9 cellular contexts compared by ENCODE assay signal in genomic region chr2:39059366-39059952, GRCh38.
DNase-seq lines count a peak whose midpoint lies in the region; ATAC-seq, FAIRE-seq and TF ChIP-seq lines count a peak whose summit lies in the region.
"Had no signal": no experiment of that assay in that cellular context is flagged by ENCODE, and none has a peak within 500 bp of the region (broad histone marks: within the 10 kb centered on the region; RNA-seq: fewer than 3 reads in every experiment).

No MANE protein-coding gene starts in this region.

- ATAC-seq in GM21447 (IDR thresholded peaks at IDR 0.05; ENCODE audit: unreplicated experiment), result no peak

- H3K9me3 Mint-ChIP-seq in activated T-helper 1 cell treated with anti-CD3 and anti-CD28 coated beads, Interleukin-12 subunit alpha, Interleukin-12 subunit beta, Interleukin-2, Interleukin-4 antibody, amounts not matched to agents 30 ng/mL and 10 ng/mL and 1 ng/mL, durations not matched to agents 14 hours and 24 hours and 36 hours, result no peaks in the 10 kb centered on the region
- H3K9me3 Mint-ChIP-seq: IgD-negative memory B cell had no signal

- H3K4me1 Mint-ChIP-seq in activated T-helper 1 cell treated with anti-CD3 and anti-CD28 coated beads, Interleukin-12 subunit alpha, Interleukin-12 subunit beta, Interleukin-2, Interleukin-4 antibody, amounts not matched to agents 30 ng/mL and 10 ng/mL and 1 ng/mL, durations not matched to agents 14 hours and 24 hours and 36 hours (ENCODE audit: low read depth), result peaks cover 24% of the 10 kb centered on the region

- FAIRE-seq in bronchial epithelial cell (lab: Jason Lieb, UNC), result no peak

- no peaks in the 10 kb centered on the region for H3K27me3 ChIP-seq in bronchial epithelial cell (ENCODE audit: control insufficient read depth, insufficient read depth, low read length)

- H3K27me3 Mint-ChIP-seq in activated T-helper 1 cell treated with anti-CD3 and anti-CD28 coated beads, Interleukin-12 subunit alpha, Interleukin-12 subunit beta, Interleukin-2, Interleukin-4 antibody, amounts not matched to agents 30 ng/mL and 10 ng/mL and 1 ng/mL, durations not matched to agents 14 hours and 24 hours and 36 hours (ENCODE audit: insufficient read depth), result no peaks in the 10 kb centered on the region
- H3K27me3 Mint-ChIP-seq: IgD-negative memory B cell had no signal

- no peak overlapping the region for H3K27ac Mint-ChIP-seq in activated T-helper 1 cell treated with anti-CD3 and anti-CD28 coated beads, Interleukin-12 subunit alpha, Interleukin-12 subunit beta, Interleukin-2, Interleukin-4 antibody, amounts not matched to agents 30 ng/mL and 10 ng/mL and 1 ng/mL, durations not matched to agents 14 hours and 24 hours and 36 hours

- peaks cover 26% of the 10 kb centered on the region for H3K36me3 Mint-ChIP-seq in activated T-helper 1 cell treated with anti-CD3 and anti-CD28 coated beads, Interleukin-12 subunit alpha, Interleukin-12 subunit beta, Interleukin-2, Interleukin-4 antibody, amounts not matched to agents 30 ng/mL and 10 ng/mL and 1 ng/mL, durations not matched to agents 14 hours and 24 hours and 36 hours (ENCODE audit: low read depth)

- H3K36me3 ChIP-seq in bronchial epithelial cell (ENCODE audit: control insufficient read depth, insufficient read depth, low read length), result no peaks in the 10 kb centered on the region

- DNase-seq in COLO829 (ENCODE audit: low spot score) (peak; percentile 28), HFF-Myc (ENCODE audit: extremely low read depth, low read depth) (peak; percentile 27), NCI-H69 (lab: John Stamatoyannopoulos, UW) (peak; percentile 54), bronchial epithelial cell (ENCODE audit: low read depth) (peak; percentile 63), lung microvascular endothelial cell (ENCODE audit: low read depth in 2 of 2) (peak; percentile 56 to 72), occipital lobe (lab: John Stamatoyannopoulos, UW) (no peak)
- DNase-seq in activated T-helper 1 cell treated with anti-CD3 and anti-CD28 coated beads, Interleukin-12 subunit alpha, Interleukin-12 subunit beta, Interleukin-2, Interleukin-4 antibody, amounts not matched to agents 30 ng/mL and 10 ng/mL and 1 ng/mL, durations not matched to agents 14 hours and 24 hours and 36 hours (ENCODE audit: low spot score), result no peak

- TF ChIP-seq CTCF in HFF-Myc (IDR thresholded peaks at IDR 0.05; ENCODE audit: low read depth, low read length, missing control alignments) (peak; percentile 39), bronchial epithelial cell (IDR thresholded peaks at IDR 0.05; ENCODE audit: insufficient read depth, low read length, severe bottlenecking) (no peak)

- H3K4me3 Mint-ChIP-seq in activated T-helper 1 cell treated with anti-CD3 and anti-CD28 coated beads, Interleukin-12 subunit alpha, Interleukin-12 subunit beta, Interleukin-2, Interleukin-4 antibody, amounts not matched to agents 30 ng/mL and 10 ng/mL and 1 ng/mL, durations not matched to agents 14 hours and 24 hours and 36 hours, result no peak overlapping the region
- H3K4me3 Mint-ChIP-seq: IgD-negative memory B cell had no signal

- no peak overlapping the region for H3K4me3 ChIP-seq in HFF-Myc (replicated peaks; ENCODE audit: low read depth, low read length)
- no peak overlapping the region for H3K4me3 ChIP-seq in bronchial epithelial cell (ENCODE audit: low read depth, low read length)

- intact Hi-C loops in activated T-helper 1 cell treated with anti-CD3 and anti-CD28 coated beads, Interleukin-12 subunit alpha, Interleukin-12 subunit beta, Interleukin-2, Interleukin-4 antibody, amounts not matched to agents 30 ng/mL and 10 ng/mL and 1 ng/mL, durations not matched to agents 14 hours and 24 hours and 36 hours (cut with micrococcal nuclease), result loop anchor here (1.0 to 10.0 kb wide), 5 partner anchors 43 to 675 kb away; no protein-coding TSS in a partner anchor

Comparison
In these comparisons a context has a peak if more than half of its experiments do, and no peak if none do; other contexts are left out.
1. DNase-seq: peak in COLO829 (single experiment), HFF-Myc (single experiment), NCI-H69 (single experiment), bronchial epithelial cell (single experiment) and lung microvascular endothelial cell (2 of 2); none in occipital lobe (single experiment) and activated T-helper 1 cell treated with anti-CD3 and anti-CD28 coated beads, Interleukin-12 subunit alpha, Interleukin-12 subunit beta, Interleukin-2, Interleukin-4 antibody, amounts not matched to agents 30 ng/mL and 10 ng/mL and 1 ng/mL, durations not matched to agents 14 hours and 24 hours and 36 hours (single experiment).